1 cellular context compared by ENCODE assay signal in genomic region chr10:102452672-102453340, GRCh38.
TF ChIP-seq lines count a peak whose summit lies in the region.

No MANE protein-coding gene starts in this region.

TF ChIP-seq in HEK293, 187 proteins besides CTCF, POLR2A, EP300 and RAD21 (continued from another document):
- TF ChIP-seq, protein P1, sequence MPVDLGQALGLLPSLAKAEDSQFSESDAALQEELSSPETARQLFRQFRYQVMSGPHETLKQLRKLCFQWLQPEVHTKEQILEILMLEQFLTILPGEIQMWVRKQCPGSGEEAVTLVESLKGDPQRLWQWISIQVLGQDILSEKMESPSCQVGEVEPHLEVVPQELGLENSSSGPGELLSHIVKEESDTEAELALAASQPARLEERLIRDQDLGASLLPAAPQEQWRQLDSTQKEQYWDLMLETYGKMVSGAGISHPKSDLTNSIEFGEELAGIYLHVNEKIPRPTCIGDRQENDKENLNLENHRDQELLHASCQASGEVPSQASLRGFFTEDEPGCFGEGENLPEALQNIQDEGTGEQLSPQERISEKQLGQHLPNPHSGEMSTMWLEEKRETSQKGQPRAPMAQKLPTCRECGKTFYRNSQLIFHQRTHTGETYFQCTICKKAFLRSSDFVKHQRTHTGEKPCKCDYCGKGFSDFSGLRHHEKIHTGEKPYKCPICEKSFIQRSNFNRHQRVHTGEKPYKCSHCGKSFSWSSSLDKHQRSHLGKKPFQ (tag by site-specific recombination; IDR thresholded peaks at IDR 0.05) = no peak
- TF ChIP-seq ZNF394 (tag by site-specific recombination; IDR thresholded peaks at IDR 0.05; ENCODE audit: borderline replicate concordance) (peak; percentile 80; the same call in 1 of the 2 replicates), ZNF24 (tag by site-specific recombination; IDR thresholded peaks at IDR 0.05) (peak; percentile 72), SCRT1 (tag by site-specific recombination; IDR thresholded peaks at IDR 0.05; ENCODE audit: borderline replicate concordance) (peak; percentile 16; the same call in 1 of the 2 replicates), ZNF558 (tag by site-specific recombination; IDR thresholded peaks at IDR 0.05) (peak; percentile 86), ZNF404 (tag by site-specific recombination; IDR thresholded peaks at IDR 0.05) (no peak), ZEB2 (tag by site-specific recombination; IDR thresholded peaks at IDR 0.05) (peak; percentile 91), ZBTB48 (tag by site-specific recombination; IDR thresholded peaks at IDR 0.05) (peak; percentile 45), ZNF146 (tag by site-specific recombination; IDR thresholded peaks at IDR 0.05) (no peak), KLF7 (tag by site-specific recombination; IDR thresholded peaks at IDR 0.05; ENCODE audit: borderline replicate concordance) (no peak), ZFP41 (tag by site-specific recombination; IDR thresholded peaks at IDR 0.05; ENCODE audit: borderline replicate concordance) (no peak), ZNF133 (tag by site-specific recombination; IDR thresholded peaks at IDR 0.05) (peak; percentile 36; the same call in 1 of the 2 replicates), PRDM10 (tag by site-specific recombination; IDR thresholded peaks at IDR 0.05) (peak; percentile 94), ZNF629 (tag by site-specific recombination; IDR thresholded peaks at IDR 0.05) (peak; percentile 98), BCL11A (tag by site-specific recombination; IDR thresholded peaks at IDR 0.05; ENCODE audit: low read depth) (peak; percentile 71), ZNF501 (tag by site-specific recombination; IDR thresholded peaks at IDR 0.05) (peak; percentile 64; the same call in 1 of the 2 replicates), ZNF747 (tag by site-specific recombination; IDR thresholded peaks at IDR 0.05) (no peak), ZNF692 (tag by site-specific recombination; IDR thresholded peaks at IDR 0.05) (peak; percentile 71; the same call in 1 of the 2 replicates), GLIS1 (tag by site-specific recombination; IDR thresholded peaks at IDR 0.05) (peak; percentile 46; the same call in 1 of the 2 replicates), HIC1 (tag by site-specific recombination; IDR thresholded peaks at IDR 0.05) (peak; percentile 90), ZNF324 (tag by site-specific recombination; IDR thresholded peaks at IDR 0.05) (no peak; the same call in none of the 2 replicates), PRDM1 (tag by site-specific recombination; IDR thresholded peaks at IDR 0.05) (peak; percentile 75)
- TF ChIP-seq, protein P2, sequence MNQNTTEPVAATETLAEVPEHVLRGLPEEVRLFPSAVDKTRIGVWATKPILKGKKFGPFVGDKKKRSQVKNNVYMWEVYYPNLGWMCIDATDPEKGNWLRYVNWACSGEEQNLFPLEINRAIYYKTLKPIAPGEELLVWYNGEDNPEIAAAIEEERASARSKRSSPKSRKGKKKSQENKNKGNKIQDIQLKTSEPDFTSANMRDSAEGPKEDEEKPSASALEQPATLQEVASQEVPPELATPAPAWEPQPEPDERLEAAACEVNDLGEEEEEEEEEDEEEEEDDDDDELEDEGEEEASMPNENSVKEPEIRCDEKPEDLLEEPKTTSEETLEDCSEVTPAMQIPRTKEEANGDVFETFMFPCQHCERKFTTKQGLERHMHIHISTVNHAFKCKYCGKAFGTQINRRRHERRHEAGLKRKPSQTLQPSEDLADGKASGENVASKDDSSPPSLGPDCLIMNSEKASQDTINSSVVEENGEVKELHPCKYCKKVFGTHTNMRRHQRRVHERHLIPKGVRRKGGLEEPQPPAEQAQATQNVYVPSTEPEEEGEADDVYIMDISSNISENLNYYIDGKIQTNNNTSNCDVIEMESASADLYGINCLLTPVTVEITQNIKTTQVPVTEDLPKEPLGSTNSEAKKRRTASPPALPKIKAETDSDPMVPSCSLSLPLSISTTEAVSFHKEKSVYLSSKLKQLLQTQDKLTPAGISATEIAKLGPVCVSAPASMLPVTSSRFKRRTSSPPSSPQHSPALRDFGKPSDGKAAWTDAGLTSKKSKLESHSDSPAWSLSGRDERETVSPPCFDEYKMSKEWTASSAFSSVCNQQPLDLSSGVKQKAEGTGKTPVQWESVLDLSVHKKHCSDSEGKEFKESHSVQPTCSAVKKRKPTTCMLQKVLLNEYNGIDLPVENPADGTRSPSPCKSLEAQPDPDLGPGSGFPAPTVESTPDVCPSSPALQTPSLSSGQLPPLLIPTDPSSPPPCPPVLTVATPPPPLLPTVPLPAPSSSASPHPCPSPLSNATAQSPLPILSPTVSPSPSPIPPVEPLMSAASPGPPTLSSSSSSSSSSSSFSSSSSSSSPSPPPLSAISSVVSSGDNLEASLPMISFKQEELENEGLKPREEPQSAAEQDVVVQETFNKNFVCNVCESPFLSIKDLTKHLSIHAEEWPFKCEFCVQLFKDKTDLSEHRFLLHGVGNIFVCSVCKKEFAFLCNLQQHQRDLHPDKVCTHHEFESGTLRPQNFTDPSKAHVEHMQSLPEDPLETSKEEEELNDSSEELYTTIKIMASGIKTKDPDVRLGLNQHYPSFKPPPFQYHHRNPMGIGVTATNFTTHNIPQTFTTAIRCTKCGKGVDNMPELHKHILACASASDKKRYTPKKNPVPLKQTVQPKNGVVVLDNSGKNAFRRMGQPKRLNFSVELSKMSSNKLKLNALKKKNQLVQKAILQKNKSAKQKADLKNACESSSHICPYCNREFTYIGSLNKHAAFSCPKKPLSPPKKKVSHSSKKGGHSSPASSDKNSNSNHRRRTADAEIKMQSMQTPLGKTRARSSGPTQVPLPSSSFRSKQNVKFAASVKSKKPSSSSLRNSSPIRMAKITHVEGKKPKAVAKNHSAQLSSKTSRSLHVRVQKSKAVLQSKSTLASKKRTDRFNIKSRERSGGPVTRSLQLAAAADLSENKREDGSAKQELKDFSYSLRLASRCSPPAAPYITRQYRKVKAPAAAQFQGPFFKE (tag by site-specific recombination; IDR thresholded peaks at IDR 0.05; ENCODE audit: borderline replicate concordance) = no peak
- TF ChIP-seq, protein P3, sequence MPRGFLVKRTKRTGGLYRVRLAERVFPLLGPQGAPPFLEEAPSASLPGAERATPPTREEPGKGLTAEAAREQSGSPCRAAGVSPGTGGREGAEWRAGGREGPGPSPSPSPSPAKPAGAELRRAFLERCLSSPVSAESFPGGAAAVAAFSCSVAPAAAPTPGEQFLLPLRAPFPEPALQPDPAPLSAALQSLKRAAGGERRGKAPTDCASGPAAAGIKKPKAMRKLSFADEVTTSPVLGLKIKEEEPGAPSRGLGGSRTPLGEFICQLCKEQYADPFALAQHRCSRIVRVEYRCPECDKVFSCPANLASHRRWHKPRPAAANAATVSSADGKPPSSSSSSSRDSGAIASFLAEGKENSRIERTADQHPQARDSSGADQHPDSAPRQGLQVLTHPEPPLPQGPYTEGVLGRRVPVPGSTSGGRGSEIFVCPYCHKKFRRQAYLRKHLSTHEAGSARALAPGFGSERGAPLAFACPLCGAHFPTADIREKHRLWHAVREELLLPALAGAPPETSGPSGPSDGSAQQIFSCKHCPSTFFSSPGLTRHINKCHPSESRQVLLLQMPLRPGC (tag by site-specific recombination; IDR thresholded peaks at IDR 0.05) = no peak
- TF ChIP-seq, protein P4, sequence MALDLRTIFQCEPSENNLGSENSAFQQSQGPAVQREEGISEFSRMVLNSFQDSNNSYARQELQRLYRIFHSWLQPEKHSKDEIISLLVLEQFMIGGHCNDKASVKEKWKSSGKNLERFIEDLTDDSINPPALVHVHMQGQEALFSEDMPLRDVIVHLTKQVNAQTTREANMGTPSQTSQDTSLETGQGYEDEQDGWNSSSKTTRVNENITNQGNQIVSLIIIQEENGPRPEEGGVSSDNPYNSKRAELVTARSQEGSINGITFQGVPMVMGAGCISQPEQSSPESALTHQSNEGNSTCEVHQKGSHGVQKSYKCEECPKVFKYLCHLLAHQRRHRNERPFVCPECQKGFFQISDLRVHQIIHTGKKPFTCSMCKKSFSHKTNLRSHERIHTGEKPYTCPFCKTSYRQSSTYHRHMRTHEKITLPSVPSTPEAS (tag by site-specific recombination; IDR thresholded peaks at IDR 0.05) = no peak
- TF ChIP-seq, protein P5, sequence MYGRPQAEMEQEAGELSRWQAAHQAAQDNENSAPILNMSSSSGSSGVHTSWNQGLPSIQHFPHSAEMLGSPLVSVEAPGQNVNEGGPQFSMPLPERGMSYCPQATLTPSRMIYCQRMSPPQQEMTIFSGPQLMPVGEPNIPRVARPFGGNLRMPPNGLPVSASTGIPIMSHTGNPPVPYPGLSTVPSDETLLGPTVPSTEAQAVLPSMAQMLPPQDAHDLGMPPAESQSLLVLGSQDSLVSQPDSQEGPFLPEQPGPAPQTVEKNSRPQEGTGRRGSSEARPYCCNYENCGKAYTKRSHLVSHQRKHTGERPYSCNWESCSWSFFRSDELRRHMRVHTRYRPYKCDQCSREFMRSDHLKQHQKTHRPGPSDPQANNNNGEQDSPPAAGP (tag by site-specific recombination; IDR thresholded peaks at IDR 0.05) = peak; percentile 87
